ENCODE assay signal across 9 cellular contexts in the genomic region with DNA sequence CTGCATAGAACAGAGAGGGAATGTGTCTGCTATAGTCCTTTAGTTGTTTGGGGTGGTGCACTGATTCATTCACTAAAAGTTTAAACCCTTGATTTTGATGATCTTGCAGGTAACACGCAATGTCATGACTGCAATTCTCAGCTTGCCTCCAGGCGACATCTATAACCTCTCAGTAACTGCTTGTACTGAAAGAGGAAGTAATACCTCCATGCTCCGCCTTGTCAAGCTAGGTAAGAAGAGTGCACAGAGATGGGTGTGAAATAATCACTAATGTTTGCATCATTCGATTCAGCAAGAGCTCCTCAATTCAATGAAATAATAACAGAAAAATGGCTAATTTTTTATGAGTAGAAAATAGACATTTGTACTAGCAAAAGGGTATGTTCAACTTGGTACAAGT.
DNase-seq lines count a peak whose midpoint lies in the region; ATAC-seq lines count a peak whose summit lies in the region.
"Had no signal": no experiment of that assay in that cellular context is flagged by ENCODE, and none has a peak within 500 bp of the region (broad histone marks: within the 10 kb centered on the region; RNA-seq: fewer than 3 reads in every experiment).

No MANE protein-coding gene starts in this region.

- H3K56ac ChIP-seq in mesendoderm (ENCODE audit: low read length) = no peak overlapping the region

- no peaks in the 10 kb centered on the region for H3K27me3 ChIP-seq in mesendoderm (ENCODE audit: insufficient read depth, low read length, poor library complexity)

- H3K27ac ChIP-seq in mesendoderm (ENCODE audit: low read depth, low read length) = no peak overlapping the region

- H3K9ac ChIP-seq in mesendoderm (ENCODE audit: low read length) = no peak overlapping the region

- no peak overlapping the region for H2BK5ac ChIP-seq in mesendoderm (ENCODE audit: low read length)

- peak; percentile 1 to 13 for DNase-seq in Kasumi-1 (lab: John Stamatoyannopoulos, UW)
- peak; percentile 53 for DNase-seq in mesendoderm
- DNase-seq in NCI-H146 treated with DMSO at 0.1 percent for 48 hours (lab: John Stamatoyannopoulos, UW; ENCODE audit: unreplicated experiment) = no peak
- DNase-seq in stimulated activated CD4-positive, alpha-beta T cell treated with anti-CD3 and anti-CD28 coated beads, Interleukin-15, amount 100 ng/mL, for 24 hours = no peak
- no peak for DNase-seq in NCI-H1436 treated with DMSO at 0.1 percent for 48 hours (lab: John Stamatoyannopoulos, UW)
- DNase-seq: NCI-H345 had no signal

- no peak overlapping the region for H2AK5ac ChIP-seq in mesendoderm (ENCODE audit: low read length)

- no CpG with 5 or more reads among the region's 4 CpGs for WGBS in mesendoderm (ENCODE audit: extremely low coverage, insufficient coverage, low lambda C conversion rate)

- H3K79me2 ChIP-seq in mesendoderm (ENCODE audit: control insufficient read depth, insufficient read depth, low read length) = no peaks in the 10 kb centered on the region

- no peak overlapping the region for H3K4me3 ChIP-seq in mesendoderm (ENCODE audit: low read length)
- H3K4me3 ChIP-seq: lung had no signal

- no peaks in the 10 kb centered on the region for H3K79me1 ChIP-seq in mesendoderm (ENCODE audit: low read length)

- H3K23ac ChIP-seq in mesendoderm (ENCODE audit: low read length) = no peak overlapping the region

- no peaks in the 10 kb centered on the region for H3K4me1 ChIP-seq in mesendoderm (ENCODE audit: control insufficient read depth, low read depth, low read length)

- H2BK15ac ChIP-seq in mesendoderm (replicated peaks; ENCODE audit: low read depth) = no peak overlapping the region

- H3K4ac ChIP-seq in mesendoderm (ENCODE audit: low read depth, low read length) = no peak overlapping the region

- peak; percentile 99 for ATAC-seq in GM19043 (IDR thresholded peaks at IDR 0.05; ENCODE audit: low read depth, unreplicated experiment)
- ATAC-seq in HG02759 (IDR thresholded peaks at IDR 0.05; ENCODE audit: unreplicated experiment) = peak; percentile 99

- no peak overlapping the region for H4K5ac ChIP-seq in mesendoderm (ENCODE audit: low read length)

- no peaks in the 10 kb centered on the region for H3K36me3 ChIP-seq in mesendoderm (ENCODE audit: control insufficient read depth, insufficient read depth, low read length)

- no peak overlapping the region for H3K4me2 ChIP-seq in mesendoderm (ENCODE audit: low read length)

- H3K18ac ChIP-seq in mesendoderm (ENCODE audit: low read length) = no peak overlapping the region

- no peak overlapping the region for H4K8ac ChIP-seq in mesendoderm (ENCODE audit: low read depth, low read length)

- no peak overlapping the region for H2BK120ac ChIP-seq in mesendoderm (ENCODE audit: low read depth, low read length)

Comparison
In these comparisons a context has a peak if more than half of its experiments do, and no peak if none do; other contexts are left out.
1. DNase-seq: peak in Kasumi-1 (2 of 2) and mesendoderm (single experiment); none in NCI-H146 treated with DMSO at 0.1 percent for 48 hours (single experiment), stimulated activated CD4-positive, alpha-beta T cell treated with anti-CD3 and anti-CD28 coated beads, Interleukin-15, amount 100 ng/mL, for 24 hours (single experiment) and NCI-H1436 treated with DMSO at 0.1 percent for 48 hours (single experiment).